In genomic region chr4:55543858-55544257, GRCh38 we compare ENCODE assay signal across 10 cellular contexts. TPM values are rescaled to one million over a fixed set of nuclear protein-coding genes. Genes with fewer than 3 reads are reported as not detected.
A peak's percentile ranks its signal among the peaks of the same experiment; 100 is the strongest.
DNase-seq lines count a peak whose midpoint lies in the region; ATAC-seq and TF ChIP-seq lines count a peak whose summit lies in the region.
"Had no signal": no experiment of that assay in that cellular context is flagged by ENCODE, and none has a peak within 500 bp of the region (broad histone marks: within the 10 kb centered on the region; RNA-seq: fewer than 3 reads in every experiment).

No MANE protein-coding gene starts in this region.

- H3K4me3 Mint-ChIP-seq in stimulated activated naive B cell treated with anti-CD40 and anti-IgM and Interleukin-4, amounts not matched to agents 10 μg/mL and 1 μg/mL and 100 μg/mL, for 72 hours = no peak overlapping the region

- no peaks in the 10 kb centered on the region for H3K9me3 Mint-ChIP-seq in stimulated activated naive B cell treated with anti-CD40 and anti-IgM and Interleukin-4, amounts not matched to agents 10 μg/mL and 1 μg/mL and 100 μg/mL, for 72 hours

- H3K36me3 Mint-ChIP-seq in stimulated activated naive B cell treated with anti-CD40 and anti-IgM and Interleukin-4, amounts not matched to agents 10 μg/mL and 1 μg/mL and 100 μg/mL, for 72 hours = no peaks in the 10 kb centered on the region

- in situ Hi-C loops in SK-MEL-5 (cut with HindIII; ENCODE audit: low pct_unique_long_range_greater_than_20kb, low sequenced_read_pairs) = no loop called here

- H3K4me3 ChIP-seq in AG10803 (ENCODE audit: low read length) = no peak overlapping the region
- H3K4me3 ChIP-seq in GM12875 (ENCODE audit: low read depth, low read length) = no peak overlapping the region
- H3K4me3 ChIP-seq in fibroblast of the aortic adventitia (ENCODE audit: low read depth, low read length) = peak overlapping the region; percentile 83

- DNase-seq in AG10803 (ENCODE audit: low read depth) = peak; percentile 16
- DNase-seq in SK-MEL-5 (ENCODE audit: low read depth, low spot score) = peak; percentile 19
- DNase-seq in fibroblast of the aortic adventitia (ENCODE audit: low read depth) = peak; percentile 40
- no peak for DNase-seq in left colon
- no peak for DNase-seq in NCI-H1105 (lab: John Stamatoyannopoulos, UW)
- no peak for DNase-seq in stimulated activated naive B cell treated with anti-CD40 and anti-IgM and Interleukin-4, amounts not matched to agents 10 μg/mL and 1 μg/mL and 100 μg/mL, for 72 hours
- DNase-seq: DMS53 had no signal

- TF ChIP-seq CTCF in AG10803 (conservative IDR thresholded peaks at IDR 0.05; ENCODE audit: low read length) (no peak), GM12875 (IDR thresholded peaks at IDR 0.05; ENCODE audit: borderline replicate concordance, insufficient read depth, low read depth, low read length) (0 out of 2 replicates have a peak, but pooled peaks have one; percentile 1), fibroblast of the aortic adventitia (IDR thresholded peaks at IDR 0.05; ENCODE audit: insufficient read depth, low read length) (no peak)

- intact Hi-C loops in left colon (cut with DNase I, micrococcal nuclease) = no loop called here

- H3K4me1 Mint-ChIP-seq in stimulated activated naive B cell treated with anti-CD40 and anti-IgM and Interleukin-4, amounts not matched to agents 10 μg/mL and 1 μg/mL and 100 μg/mL, for 72 hours = peaks cover 16% of the 10 kb centered on the region in 2 donors

- H3K27me3 Mint-ChIP-seq in stimulated activated naive B cell treated with anti-CD40 and anti-IgM and Interleukin-4, amounts not matched to agents 10 μg/mL and 1 μg/mL and 100 μg/mL, for 72 hours = no peaks in the 10 kb centered on the region

- no peak for ATAC-seq in left colon
- ATAC-seq in stimulated activated naive B cell treated with anti-CD40 and anti-IgM and Interleukin-4, amounts not matched to agents 10 μg/mL and 1 μg/mL and 100 μg/mL, for 72 hours (replicated peaks) = no peak
- no peak for ATAC-seq in HG03135 (IDR thresholded peaks at IDR 0.05; ENCODE audit: unreplicated experiment)

- H3K27ac Mint-ChIP-seq in stimulated activated naive B cell treated with anti-CD40 and anti-IgM and Interleukin-4, amounts not matched to agents 10 μg/mL and 1 μg/mL and 100 μg/mL, for 72 hours = no peak overlapping the region

RNA-seq across cellular contexts. Expression of gene CLOCK, which starts 2.9 kb away (rescaled TPM):
- total RNA-seq in SK-MEL-5 (2014; rRNA removed; shearing (Covaris generic)) = 11.3 and 17.7 TPM in 2 replicates
- polyA plus RNA-seq in SK-MEL-5 (2015; cell fraction: cytosol; rRNA removed) = 5.0 and 21.3 TPM in 2 replicates
- 11.0 and 20.1 TPM in 2 replicates for polyA plus RNA-seq in SK-MEL-5 (2015; cell fraction: nucleus; rRNA removed)
- total RNA-seq in fibroblast of the aortic adventitia (ENCODE audit: low replicate concordance) = 24.8 and 39.0 TPM in 2 replicates
- 10 to 100 TPM; 19.0 to 21.9 TPM for total RNA-seq in left colon

RNA-seq across cellular contexts. Expression of gene PDCL2, which starts 48.2 kb away (rescaled TPM):
- total RNA-seq in SK-MEL-5 (2014; rRNA removed; shearing (Covaris generic)) = not detected in 2 replicates
- not detected in 2 replicates for polyA plus RNA-seq in SK-MEL-5 (2015; cell fraction: cytosol; rRNA removed)
- not detected in 2 replicates for polyA plus RNA-seq in SK-MEL-5 (2015; cell fraction: nucleus; rRNA removed)
- total RNA-seq in fibroblast of the aortic adventitia (ENCODE audit: low replicate concordance) (not detected in 2 replicates), left colon (not detected)
- total RNA-seq: cerebellum had no signal

Comparison
In these comparisons a context has a peak if more than half of its experiments do, and no peak if none do; other contexts are left out.
1. DNase-seq: peak in AG10803 (single experiment), SK-MEL-5 (single experiment) and fibroblast of the aortic adventitia (single experiment); none in left colon (0 of 2), NCI-H1105 (single experiment) and stimulated activated naive B cell treated with anti-CD40 and anti-IgM and Interleukin-4, amounts not matched to agents 10 μg/mL and 1 μg/mL and 100 μg/mL, for 72 hours (single experiment).